In the genomic region with DNA sequence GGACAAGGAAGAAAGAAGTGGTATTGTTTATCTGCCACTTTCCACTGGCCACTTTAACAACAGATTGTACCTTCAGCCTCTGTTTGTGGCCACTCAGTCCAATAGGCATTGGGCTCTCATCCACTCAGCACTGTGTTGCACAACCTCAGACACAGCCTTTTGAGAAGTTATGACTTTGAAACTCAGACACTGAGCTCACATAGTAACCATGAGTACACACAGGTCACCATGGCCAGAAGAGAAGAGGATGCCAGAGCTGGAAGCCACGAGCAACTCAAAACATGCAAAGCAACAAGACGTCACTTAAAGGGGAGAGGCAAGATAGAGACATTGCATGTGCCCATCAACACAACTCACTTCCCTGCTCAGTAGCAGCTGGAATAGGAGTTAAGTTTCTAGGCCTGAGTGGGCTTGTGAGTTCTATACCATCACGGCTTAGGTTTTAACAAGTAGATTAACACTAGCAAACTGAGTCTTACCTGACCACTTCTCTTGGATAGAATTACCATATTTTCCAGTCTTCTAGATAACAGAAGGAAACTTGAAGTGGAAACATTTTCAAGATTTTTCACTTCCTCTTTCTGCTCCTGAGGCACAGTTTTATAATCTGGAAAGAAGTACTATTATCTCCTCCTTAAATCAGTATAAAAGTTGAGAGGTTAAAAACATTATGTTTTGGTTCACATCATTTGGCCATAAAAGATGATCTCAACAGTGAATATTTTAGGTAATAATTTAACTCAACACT, we compare ENCODE assay signal across 11 cellular contexts.
DNase-seq lines count a peak whose midpoint lies in the region; ATAC-seq, FAIRE-seq and TF ChIP-seq lines count a peak whose summit lies in the region.
"Had no signal": no experiment of that assay in that cellular context is flagged by ENCODE, and none has a peak within 500 bp of the region (broad histone marks: within the 10 kb centered on the region; RNA-seq: fewer than 3 reads in every experiment).

No MANE protein-coding gene starts in this region.

- no peak overlapping the region for H3K9ac ChIP-seq in OCI-LY1 (ENCODE audit: low read length)

- TF ChIP-seq POLR2A in GM18505 (IDR thresholded peaks at IDR 0.05; ENCODE audit: borderline replicate concordance, extremely low read depth, insufficient read depth, insufficient read length): no peak

- no peak overlapping the region for H3K4me3 ChIP-seq in OCI-LY1 (ENCODE audit: low read depth, low read length, poor library complexity, severe bottlenecking)
- H3K4me3 ChIP-seq in fibroblast of the aortic adventitia (ENCODE audit: low read depth, low read length): no peak overlapping the region

- H3K27ac ChIP-seq in OCI-LY1 (ENCODE audit: low read depth, low read length, poor library complexity, severe bottlenecking): peak overlapping the region; percentile 42

- peaks cover 0 to 4% of the 10 kb centered on the region in 2 donors for H3K27me3 Mint-ChIP-seq in stimulated activated naive B cell treated with anti-CD40 and anti-IgM and Interleukin-4, amounts not matched to agents 10 μg/mL and 1 μg/mL and 100 μg/mL, for 72 hours
- no peaks in the 10 kb centered on the region for H3K27me3 Mint-ChIP-seq in CD14-positive monocyte (ENCODE audit: low read depth in 3 of 3)

- peak overlapping the region; percentile 38 for H3K27ac Mint-ChIP-seq in stimulated activated naive B cell treated with anti-CD40 and anti-IgM and Interleukin-4, amounts not matched to agents 10 μg/mL and 1 μg/mL and 100 μg/mL, for 72 hours
- H3K27ac Mint-ChIP-seq in CD14-positive monocyte: no peak overlapping the region

- intact Hi-C loops in CD14-positive monocyte (cut with micrococcal nuclease): no loop called here

- no peak for TF ChIP-seq CTCF in OCI-LY1 (IDR thresholded peaks at IDR 0.05; ENCODE audit: low read length)
- TF ChIP-seq CTCF in fibroblast of the aortic adventitia (IDR thresholded peaks at IDR 0.05; ENCODE audit: insufficient read depth, low read length): no peak
- TF ChIP-seq CTCF in CD14-positive monocyte (IDR thresholded peaks at IDR 0.05): no peak

- H2AFZ ChIP-seq in OCI-LY1 (ENCODE audit: low read length): no peak overlapping the region

- no peaks in the 10 kb centered on the region for H3K27me3 ChIP-seq in OCI-LY1 (ENCODE audit: insufficient read depth, low read length)

- H4K20me1 ChIP-seq in OCI-LY1 (ENCODE audit: insufficient read depth, low read length): no peaks in the 10 kb centered on the region

- ATAC-seq in stimulated activated naive B cell treated with anti-CD40 and anti-IgM and Interleukin-4, amounts not matched to agents 10 μg/mL and 1 μg/mL and 100 μg/mL, for 72 hours (replicated peaks): peak; percentile 80 to 81
- no peak for ATAC-seq in HG03139 (IDR thresholded peaks at IDR 0.05; ENCODE audit: unreplicated experiment)
- no peak for ATAC-seq in GM18505 (IDR thresholded peaks at IDR 0.05; ENCODE audit: unreplicated experiment)

- H3K79me2 ChIP-seq in OCI-LY1 (ENCODE audit: insufficient read depth, low read length): no peaks in the 10 kb centered on the region

- H3K9me3 Mint-ChIP-seq in stimulated activated naive B cell treated with anti-CD40 and anti-IgM and Interleukin-4, amounts not matched to agents 10 μg/mL and 1 μg/mL and 100 μg/mL, for 72 hours: peaks cover 19 to 23% of the 10 kb centered on the region in 2 donors
- H3K9me3 Mint-ChIP-seq in CD14-positive monocyte: peaks cover 12 to 24% (median 16%) of the 10 kb centered on the region in 7 donors

- DNase-seq in GM19239 (ENCODE audit: insufficient read length, low spot score) (no peak), fibroblast of the aortic adventitia (ENCODE audit: low read depth) (peak; percentile 62), NCI-H1417 treated with DMSO at 0.1 percent for 48 hours (lab: John Stamatoyannopoulos, UW) (no peak), CD14-positive monocyte (ENCODE audit: low spot score) (no peak)
- DNase-seq in stimulated activated naive B cell treated with anti-CD40 and anti-IgM and Interleukin-4, amounts not matched to agents 10 μg/mL and 1 μg/mL and 100 μg/mL, for 72 hours: peak; percentile 7
- DNase-seq: dermis blood vessel endothelial cell had no signal

- H3K36me3 ChIP-seq in OCI-LY1 (ENCODE audit: insufficient read depth, low read length): no peaks in the 10 kb centered on the region

- H3K4me2 ChIP-seq in OCI-LY1 (ENCODE audit: low read length): peak overlapping the region; percentile 8; the same call in 1 of the 2 replicates

- no peak overlapping the region for H3K4me3 Mint-ChIP-seq in stimulated activated naive B cell treated with anti-CD40 and anti-IgM and Interleukin-4, amounts not matched to agents 10 μg/mL and 1 μg/mL and 100 μg/mL, for 72 hours
- no peak overlapping the region for H3K4me3 Mint-ChIP-seq in CD14-positive monocyte
- H3K4me3 Mint-ChIP-seq: neural crest cell had no signal

- peak; percentile 14 for FAIRE-seq in GM19239 (lab: Jason Lieb, UNC)
- FAIRE-seq: HTR-8/SVneo had no signal

- H3K9me2 ChIP-seq in OCI-LY1 (ENCODE audit: low read depth, low read length): no peaks in the 10 kb centered on the region

- peaks cover 24% of the 10 kb centered on the region for H3K4me1 ChIP-seq in OCI-LY1 (ENCODE audit: insufficient read depth, low read length, severe bottlenecking)

- H3K9me3 ChIP-seq in OCI-LY1 (ENCODE audit: low read length): 0 out of 2 replicates have a peak, but pooled peaks cover 7% of the 10 kb centered on the region

- H3K36me3 Mint-ChIP-seq in stimulated activated naive B cell treated with anti-CD40 and anti-IgM and Interleukin-4, amounts not matched to agents 10 μg/mL and 1 μg/mL and 100 μg/mL, for 72 hours: peaks cover 6 to 10% of the 10 kb centered on the region in 2 donors
- H3K36me3 Mint-ChIP-seq in CD14-positive monocyte: no peaks in the 10 kb centered on the region

- H3K4me1 Mint-ChIP-seq in stimulated activated naive B cell treated with anti-CD40 and anti-IgM and Interleukin-4, amounts not matched to agents 10 μg/mL and 1 μg/mL and 100 μg/mL, for 72 hours: peaks cover 8 to 11% of the 10 kb centered on the region in 2 donors
- H3K4me1 Mint-ChIP-seq in CD14-positive monocyte: peaks cover 2% of the 10 kb centered on the region
- H3K4me1 Mint-ChIP-seq: neural crest cell had no signal

- H3F3A ChIP-seq in OCI-LY1 (ENCODE audit: insufficient read depth, low read length): no peaks in the 10 kb centered on the region

Comparison
In these comparisons a context has a peak if more than half of its experiments do, and no peak if none do; other contexts are left out.
1. DNase-seq: peak in fibroblast of the aortic adventitia (single experiment) and stimulated activated naive B cell treated with anti-CD40 and anti-IgM and Interleukin-4, amounts not matched to agents 10 μg/mL and 1 μg/mL and 100 μg/mL, for 72 hours (single experiment); none in GM19239 (single experiment), NCI-H1417 treated with DMSO at 0.1 percent for 48 hours (single experiment) and CD14-positive monocyte (single experiment).
2. ATAC-seq: peak in stimulated activated naive B cell treated with anti-CD40 and anti-IgM and Interleukin-4, amounts not matched to agents 10 μg/mL and 1 μg/mL and 100 μg/mL, for 72 hours (2 of 2); none in HG03139 (single experiment) and GM18505 (single experiment).